Comparison of ENCODE assay signal across 14 cellular contexts in genomic region chr12:130526813-130527212, GRCh38.
A peak's percentile ranks its signal among the peaks of the same experiment; 100 is the strongest.
DNase-seq lines count a peak whose midpoint lies in the region; ATAC-seq, FAIRE-seq and TF ChIP-seq lines count a peak whose summit lies in the region.
"Had no signal": no experiment of that assay in that cellular context is flagged by ENCODE, and none has a peak within 500 bp of the region (broad histone marks: within the 10 kb centered on the region; RNA-seq: fewer than 3 reads in every experiment).

No MANE protein-coding gene starts in this region.

- no peak for TF ChIP-seq EP300 in HepG2 (IDR thresholded peaks at IDR 0.05; ENCODE audit: low read depth in 2 of 2, low read length in 2 of 2)
- no peak for TF ChIP-seq EP300 in HepG2 (CRISPR knock-in tag; IDR thresholded peaks at IDR 0.05; ENCODE audit: borderline replicate concordance)

- WGBS in HepG2 (ENCODE audit: low lambda C conversion rate) = 9% methylated on average over 6 of the region's 6 CpGs

- TF ChIP-seq RAD21 in HepG2 (CRISPR knock-in tag; IDR thresholded peaks at IDR 0.05) = no peak

- H4K20me1 ChIP-seq in HepG2 (ENCODE audit: insufficient read depth, low read length) = 0 out of 2 replicates have a peak, but pooled peaks cover 4% of the 10 kb centered on the region

- H3K36me3 Mint-ChIP-seq in WTC11 = no peaks in the 10 kb centered on the region

- no peaks in the 10 kb centered on the region for H3K4me1 ChIP-seq in HepG2 (ENCODE audit: insufficient read depth, low read length)
- H3K4me1 ChIP-seq in upper lobe of right lung = no peaks in the 10 kb centered on the region

- H3K36me3 ChIP-seq in HepG2 (replicated peaks in 1 of 2; ENCODE audit: control insufficient read depth in 1 of 2, insufficient read depth in 2 of 2, low read length in 2 of 2) (no peaks in the 10 kb centered on the region), upper lobe of right lung (no peaks in the 10 kb centered on the region)
- H3K36me3 ChIP-seq: BLaER1 treated with 17β-estradiol and CSF1 and Interleukin-3, amounts not matched to agents 10 nM and 100 nM had no signal

- peaks cover 0 to 7% of the 10 kb centered on the region in 2 experiments; a peak in 3 of 5 replicates for H3K27me3 ChIP-seq in HepG2 (ENCODE audit: control insufficient read depth in 1 of 2, insufficient read depth in 2 of 2, low read length in 2 of 2)
- H3K27me3 ChIP-seq in upper lobe of right lung = no peaks in the 10 kb centered on the region

- POLR2A ChIA-PET in WTC11 (lab: Charles Lee) = no interaction called here
- POLR2A ChIA-PET in HepG2 (lab: Yijun Ruan, JAX) = no interaction called here

- H3K4me1 Mint-ChIP-seq in WTC11 = no peaks in the 10 kb centered on the region
- H3K4me1 Mint-ChIP-seq: activated CD4-positive, alpha-beta memory T cell treated with anti-CD3 and anti-CD28 coated beads, Interleukin-2, amount 10 ng/mL, durations not matched to agents 7 days and 5 days; central memory CD8-positive, alpha-beta T cell had no signal

- no peak overlapping the region for H3K27ac Mint-ChIP-seq in WTC11
- H3K27ac Mint-ChIP-seq: activated CD4-positive, alpha-beta memory T cell treated with anti-CD3 and anti-CD28 coated beads, Interleukin-2, amount 10 ng/mL, durations not matched to agents 7 days and 5 days; stimulated activated naive CD8-positive, alpha-beta T cell treated with anti-CD3 and anti-CD28 coated beads, Interleukin-15, amount 100 ng/mL, for 72 hours had no signal

- H3K4me2 ChIP-seq in HepG2 (ENCODE audit: low read depth, low read length) = no peak overlapping the region
- H3K4me2 ChIP-seq: BLaER1 treated with 17β-estradiol and CSF1 and Interleukin-3, amounts not matched to agents 10 nM and 100 nM had no signal

- no peak overlapping the region for H3K9ac ChIP-seq in HepG2 (ENCODE audit: insufficient read depth, low read depth, low read length)
- H3K9ac ChIP-seq: BLaER1 treated with 17β-estradiol and CSF1 and Interleukin-3, amounts not matched to agents 10 nM and 100 nM had no signal

- peak; percentile 15 for DNase-seq in CMK (ENCODE audit: low read depth)
- peak; percentile 50 for DNase-seq in HK-2 (ENCODE audit: unreplicated experiment)
- DNase-seq in WTC11 (ENCODE audit: low spot score) = peak; percentile 77
- DNase-seq in HepG2 (ENCODE audit: low spot score) = peak; percentile 14
- no peak for DNase-seq in germinal center (ENCODE audit: low spot score)
- DNase-seq in upper lobe of right lung = no peak
- DNase-seq in COR-L47 (lab: John Stamatoyannopoulos, UW) = no peak
- DNase-seq: activated CD4-positive, alpha-beta memory T cell treated with anti-CD3 and anti-CD28 coated beads, Interleukin-2, amount 10 ng/mL, durations not matched to agents 7 days and 5 days; activated gamma-delta T cell treated with Interleukin-2 at 50 U/mL for 16 hours; NCI-H2081; stimulated activated naive CD8-positive, alpha-beta T cell treated with anti-CD3 and anti-CD28 coated beads, Interleukin-15, amount 100 ng/mL, for 72 hours had no signal

- no peak for FAIRE-seq in HepG2 (lab: Jason Lieb, UNC)

- no peak overlapping the region for H2AFZ ChIP-seq in HepG2 (ENCODE audit: low read length)

- H3K27ac ChIP-seq in HepG2 (ENCODE audit: extremely low read length, insufficient read depth, low read length) (no peak overlapping the region), upper lobe of right lung (no peak overlapping the region)
- H3K27ac ChIP-seq: BLaER1 treated with 17β-estradiol and CSF1 and Interleukin-3, amounts not matched to agents 10 nM and 100 nM had no signal

- ATAC-seq in WTC11 (peak; percentile 91), HepG2 (peak; percentile 70), upper lobe of right lung (no peak), GM18498 (IDR thresholded peaks at IDR 0.05; ENCODE audit: unreplicated experiment) (no peak)
- ATAC-seq: stimulated activated naive CD8-positive, alpha-beta T cell treated with anti-CD3 and anti-CD28 coated beads, Interleukin-15, amount 100 ng/mL, for 72 hours had no signal

- TF ChIP-seq CTCF in WTC11 (IDR thresholded peaks at IDR 0.05) (no peak), HepG2 (CRISPR knock-in tag; IDR thresholded peaks at IDR 0.05) (no peak), upper lobe of right lung (IDR thresholded peaks at IDR 0.05) (no peak)

- in situ Hi-C loops in HepG2 (cut with HindIII; ENCODE audit: extremely low pct_ligation_motif_present, low pct_unique_long_range_greater_than_20kb) = no loop called here

- intact Hi-C loops in HepG2 (cut with micrococcal nuclease; ENCODE audit: unreplicated experiment) (no loop called here), upper lobe of right lung (cut with DNase I) (no loop called here)

- no peaks in the 10 kb centered on the region for H3K79me2 ChIP-seq in HepG2 (ENCODE audit: insufficient read depth, low read length)

- peaks cover 5% of the 10 kb centered on the region; the same call in 1 of the 2 replicates for H3K9me3 Mint-ChIP-seq in WTC11
- H3K9me3 Mint-ChIP-seq: stimulated activated naive CD8-positive, alpha-beta T cell treated with anti-CD3 and anti-CD28 coated beads, Interleukin-15, amount 100 ng/mL, for 72 hours had no signal

- BruUV-seq in HepG2 (replicated peaks; lab: Mats Ljungman, UMichigan) = no TSS peak

- TF ChIP-seq POLR2A in HepG2 (IDR thresholded peaks at IDR 0.05; ENCODE audit: insufficient read depth in 1 of 2, low read depth in 2 of 2, low read length in 2 of 2) = no peak

- H3K9me3 ChIP-seq in HepG2 (ENCODE audit: low read length) = no peaks in the 10 kb centered on the region
- no peaks in the 10 kb centered on the region for H3K9me3 ChIP-seq in upper lobe of right lung
- H3K9me3 ChIP-seq: BLaER1 treated with 17β-estradiol and CSF1 and Interleukin-3, amounts not matched to agents 10 nM and 100 nM had no signal

- H3K4me3 Mint-ChIP-seq in WTC11 = no peak overlapping the region
- H3K4me3 Mint-ChIP-seq: activated CD4-positive, alpha-beta memory T cell treated with anti-CD3 and anti-CD28 coated beads, Interleukin-2, amount 10 ng/mL, durations not matched to agents 7 days and 5 days; central memory CD8-positive, alpha-beta T cell; stimulated activated naive CD8-positive, alpha-beta T cell treated with anti-CD3 and anti-CD28 coated beads, Interleukin-15, amount 100 ng/mL, for 72 hours had no signal

- CTCF ChIA-PET in WTC11 (lab: Charles Lee) (no interaction called here), HepG2 (lab: Yijun Ruan, JAX; ENCODE audit: low intra/inter-chr PET ratio, low total read pairs) (no interaction called here)

- H3K27me3 Mint-ChIP-seq in WTC11 (ENCODE audit: low read depth) = no peaks in the 10 kb centered on the region; the same call in none of the 2 replicates
- H3K27me3 Mint-ChIP-seq: activated CD4-positive, alpha-beta memory T cell treated with anti-CD3 and anti-CD28 coated beads, Interleukin-2, amount 10 ng/mL, durations not matched to agents 7 days and 5 days had no signal

- no peak overlapping the region for H3K4me3 ChIP-seq in HepG2 (replicated peaks in 1 of 3; ENCODE audit: insufficient read depth in 1 of 3, low read depth in 2 of 3, low read length in 3 of 3)
- H3K4me3 ChIP-seq in upper lobe of right lung = no peak overlapping the region
- H3K4me3 ChIP-seq: BLaER1 treated with 17β-estradiol and CSF1 and Interleukin-3, amounts not matched to agents 10 nM and 100 nM had no signal

TF ChIP-seq in WTC11, 78 proteins besides CTCF, POLR2A, EP300 and RAD21 (continues in another document):
- TF ChIP-seq SMAD4 (CRISPR knock-in tag; IDR thresholded peaks at IDR 0.05) (0 out of 2 replicates have a peak, but pooled peaks have one; percentile 26), ZNF121 (CRISPR knock-in tag; IDR thresholded peaks at IDR 0.05) (no peak), NFATC4 (CRISPR knock-in tag; IDR thresholded peaks at IDR 0.05) (no peak), FOXK1 (CRISPR knock-in tag; IDR thresholded peaks at IDR 0.05) (no peak), NFE2L1 (CRISPR knock-in tag; IDR thresholded peaks at IDR 0.05) (no peak)
- TF ChIP-seq, protein P1, sequence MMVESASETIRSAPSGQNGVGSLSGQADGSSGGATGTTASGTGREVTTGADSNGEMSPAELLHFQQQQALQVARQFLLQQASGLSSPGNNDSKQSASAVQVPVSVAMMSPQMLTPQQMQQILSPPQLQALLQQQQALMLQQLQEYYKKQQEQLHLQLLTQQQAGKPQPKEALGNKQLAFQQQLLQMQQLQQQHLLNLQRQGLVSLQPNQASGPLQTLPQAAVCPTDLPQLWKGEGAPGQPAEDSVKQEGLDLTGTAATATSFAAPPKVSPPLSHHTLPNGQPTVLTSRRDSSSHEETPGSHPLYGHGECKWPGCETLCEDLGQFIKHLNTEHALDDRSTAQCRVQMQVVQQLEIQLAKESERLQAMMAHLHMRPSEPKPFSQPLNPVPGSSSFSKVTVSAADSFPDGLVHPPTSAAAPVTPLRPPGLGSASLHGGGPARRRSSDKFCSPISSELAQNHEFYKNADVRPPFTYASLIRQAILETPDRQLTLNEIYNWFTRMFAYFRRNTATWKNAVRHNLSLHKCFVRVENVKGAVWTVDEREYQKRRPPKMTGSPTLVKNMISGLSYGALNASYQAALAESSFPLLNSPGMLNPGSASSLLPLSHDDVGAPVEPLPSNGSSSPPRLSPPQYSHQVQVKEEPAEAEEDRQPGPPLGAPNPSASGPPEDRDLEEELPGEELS (CRISPR knock-in tag; IDR thresholded peaks at IDR 0.05) = 0 out of 2 replicates have a peak, but pooled peaks have one; percentile 54

TF ChIP-seq in HepG2, 621 proteins besides CTCF, POLR2A, EP300 and RAD21 (continues in another document):
- no peak for TF ChIP-seq ZNF343 (CRISPR knock-in tag; IDR thresholded peaks at IDR 0.05)
- no peak for TF ChIP-seq KAT8 (CRISPR knock-in tag; IDR thresholded peaks at IDR 0.05)

Comparison
In these comparisons a context has a peak if more than half of its experiments do, and no peak if none do; other contexts are left out.
1. DNase-seq: peak in CMK (single experiment), HK-2 (single experiment), WTC11 (single experiment) and HepG2 (single experiment); none in germinal center (single experiment), upper lobe of right lung (single experiment) and COR-L47 (single experiment).
2. ATAC-seq: peak in WTC11 (single experiment) and HepG2 (single experiment); none in upper lobe of right lung (single experiment) and GM18498 (single experiment).